ENCODE assay signal across 20 cellular contexts in the genomic region with DNA sequence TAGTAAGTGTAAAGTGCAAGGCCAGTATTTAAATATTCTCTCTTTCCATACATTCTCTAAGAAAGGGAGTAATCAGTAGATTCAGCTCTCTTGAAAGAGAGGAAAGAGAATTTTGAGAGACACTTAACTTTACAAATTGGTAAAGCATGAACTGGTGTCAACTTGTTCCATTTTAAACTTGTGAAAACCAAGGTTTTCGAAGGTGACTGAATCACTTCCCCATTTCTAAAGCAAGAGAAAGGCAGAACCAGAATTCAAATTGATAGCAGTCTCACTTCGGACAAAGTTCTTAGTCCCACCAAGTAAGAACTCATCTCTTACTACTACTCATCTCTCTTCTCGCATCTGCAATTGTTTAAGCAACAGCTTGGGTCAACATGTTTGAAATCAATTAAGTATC. TPM values are rescaled to one million over a fixed set of nuclear protein-coding genes. Genes with fewer than 3 reads are reported as not detected.
"Had no signal": no experiment of that assay in that cellular context is flagged by ENCODE, and none has a peak within 500 bp of the region (broad histone marks: within the 10 kb centered on the region; RNA-seq: fewer than 3 reads in every experiment).

No MANE protein-coding gene starts in this region.

- H3K4me3 Mint-ChIP-seq: activated CD8-positive, alpha-beta T cell treated with anti-CD3 and anti-CD28 coated beads, Interleukin-2, amount 10 ng/mL, durations not matched to agents 7 days and 5 days; activated T-helper 1 cell treated with anti-CD3 and anti-CD28 coated beads, Interleukin-12 subunit alpha, Interleukin-12 subunit beta, Interleukin-2, Interleukin-4 antibody, amounts not matched to agents 30 ng/mL and 10 ng/mL and 1 ng/mL, durations not matched to agents 14 hours and 24 hours and 36 hours; effector memory CD8-positive, alpha-beta T cell; neural progenitor cell; stimulated activated naive CD8-positive, alpha-beta T cell treated with anti-CD3 and anti-CD28 coated beads, Interleukin-15, Interleukin-2, amounts not matched to agents 100 ng/mL and 50 ng/mL, for 24 hours had no signal

- H3K4me2 ChIP-seq: neural progenitor cell had no signal

- H3K4me3 ChIP-seq: ascending aorta, neural progenitor cell, pancreas, thoracic aorta, uterus had no signal

- H3K27ac Mint-ChIP-seq: activated CD8-positive, alpha-beta T cell treated with anti-CD3 and anti-CD28 coated beads, Interleukin-2, amount 10 ng/mL, durations not matched to agents 7 days and 5 days; activated T-helper 1 cell treated with anti-CD3 and anti-CD28 coated beads, Interleukin-12 subunit alpha, Interleukin-12 subunit beta, Interleukin-2, Interleukin-4 antibody, amounts not matched to agents 30 ng/mL and 10 ng/mL and 1 ng/mL, durations not matched to agents 14 hours and 24 hours and 36 hours; effector memory CD8-positive, alpha-beta T cell; neural progenitor cell; stimulated activated naive CD8-positive, alpha-beta T cell treated with anti-CD3 and anti-CD28 coated beads, Interleukin-15, Interleukin-2, amounts not matched to agents 100 ng/mL and 50 ng/mL, for 24 hours had no signal

- H3K27ac ChIP-seq: ascending aorta, neural progenitor cell, pancreas, thoracic aorta had no signal

- ATAC-seq: activated CD8-positive, alpha-beta T cell treated with anti-CD3 and anti-CD28 coated beads, Interleukin-2, amount 10 ng/mL, durations not matched to agents 7 days and 5 days; effector memory CD8-positive, alpha-beta T cell; left lobe of liver; pancreas had no signal

- H3K4me1 Mint-ChIP-seq: neural progenitor cell had no signal

- H3K9ac ChIP-seq: neural progenitor cell had no signal

- H3K4me1 ChIP-seq: ascending aorta had no signal

- H3K36me3 ChIP-seq: pancreas, thoracic aorta, uterus had no signal

- H3K27me3 ChIP-seq: ascending aorta, neural progenitor cell, pancreas, uterus had no signal

- H2AFZ ChIP-seq: neural progenitor cell had no signal

- H3K9me3 Mint-ChIP-seq: activated T-helper 1 cell treated with anti-CD3 and anti-CD28 coated beads, Interleukin-12 subunit alpha, Interleukin-12 subunit beta, Interleukin-2, Interleukin-4 antibody, amounts not matched to agents 30 ng/mL and 10 ng/mL and 1 ng/mL, durations not matched to agents 14 hours and 24 hours and 36 hours; stimulated activated naive CD8-positive, alpha-beta T cell treated with anti-CD3 and anti-CD28 coated beads, Interleukin-15, Interleukin-2, amounts not matched to agents 100 ng/mL and 50 ng/mL, for 24 hours had no signal

- FAIRE-seq: pancreas had no signal

- DNase-seq: activated CD4-positive, alpha-beta T cell treated with anti-CD3 and anti-CD28 coated beads for 4 hours; activated CD8-positive, alpha-beta memory T cell treated with anti-CD3 and anti-CD28 coated beads, Interleukin-2, amount 50 U/mL, for 48 hours; activated CD8-positive, alpha-beta T cell treated with anti-CD3 and anti-CD28 coated beads, Interleukin-2, amount 10 ng/mL, durations not matched to agents 7 days and 5 days; activated naive CD4-positive, alpha-beta T cell; central memory CD4-positive, alpha-beta T cell; cortex of kidney; effector memory CD8-positive, alpha-beta T cell; erythroblast; pancreas; retina; stimulated activated CD4-positive, alpha-beta T cell treated with anti-CD3 and anti-CD28 coated beads, Interleukin-15, amount 100 ng/mL, for 24 hours; stimulated activated CD4-positive, alpha-beta T cell treated with anti-CD3 and anti-CD28 coated beads, Interleukin-4, amount 100 ng/mL, for 24 hours; T-helper 1 cell; uterus had no signal

- H3K9me3 ChIP-seq: ascending aorta, thoracic aorta, uterus had no signal

RNA-seq across cellular contexts. Expression of a gene that starts 22.4 kb away (rescaled TPM):
- total RNA-seq: activated CD8-positive, alpha-beta T cell treated with anti-CD3 and anti-CD28 coated beads, Interleukin-2, amount 10 ng/mL, durations not matched to agents 7 days and 5 days; activated T-helper 1 cell treated with anti-CD3 and anti-CD28 coated beads, Interleukin-12 subunit alpha, Interleukin-12 subunit beta, Interleukin-2, Interleukin-4 antibody, amounts not matched to agents 30 ng/mL and 10 ng/mL and 1 ng/mL, durations not matched to agents 14 hours and 24 hours and 36 hours had no signal
